In genomic region chr7:106083717-106084116, GRCh38 we compare ENCODE assay signal across 22 cellular contexts.
"Had no signal": no experiment of that assay in that cellular context is flagged by ENCODE, and none has a peak within 500 bp of the region (broad histone marks: within the 10 kb centered on the region; RNA-seq: fewer than 3 reads in every experiment).

No MANE protein-coding gene starts in this region.

- H3K4me3 ChIP-seq: ascending aorta, breast epithelium, coronary artery, left lung, mucosa of descending colon, ovary, psoas muscle, right lobe of liver, tibial artery had no signal

- H3K27me3 ChIP-seq: ascending aorta, breast epithelium, left lung, ovary, right lobe of liver, tibial artery had no signal

- H3K27ac Mint-ChIP-seq: activated naive CD4-positive, alpha-beta T cell treated with anti-CD3 and anti-CD28 coated beads, Interleukin-2, amount 10 ng/mL, durations not matched to agents 7 days and 5 days had no signal

- H3K9me3 ChIP-seq: ascending aorta, breast epithelium, left lung, mucosa of descending colon, ovary, psoas muscle, right lobe of liver, tibial artery had no signal

- H3K9me3 Mint-ChIP-seq: activated naive CD4-positive, alpha-beta T cell treated with anti-CD3 and anti-CD28 coated beads, Interleukin-2, amount 10 ng/mL, durations not matched to agents 7 days and 5 days had no signal

- H3K36me3 ChIP-seq: breast epithelium, ovary, right lobe of liver had no signal

- H3K27me3 Mint-ChIP-seq: activated naive CD4-positive, alpha-beta T cell treated with anti-CD3 and anti-CD28 coated beads, Interleukin-2, amount 10 ng/mL, durations not matched to agents 7 days and 5 days had no signal

- DNase-seq: activated CD8-positive, alpha-beta memory T cell treated with anti-CD3 and anti-CD28 coated beads for 24 hours; activated CD8-positive, alpha-beta memory T cell treated with anti-CD3 and anti-CD28 coated beads, Interleukin-2, amount 50 U/mL, for 48 hours; activated effector memory CD4-positive, alpha-beta T cell treated with Interleukin-2 at 50 U/mL for 16 hours; activated naive CD4-positive, alpha-beta T cell treated with anti-CD3 and anti-CD28 coated beads, Interleukin-2, amount 10 ng/mL, durations not matched to agents 7 days and 5 days; activated T-cell treated with anti-CD3 and anti-CD28 coated beads, Interleukin-2, amount 50 U/mL, for 48 hours; kidney; left lung; mesenchymal stem cell; mucosa of descending colon; naive thymus-derived CD4-positive, alpha-beta T cell; ovary; psoas muscle; right lobe of liver; small intestine; stimulated activated CD4-positive, alpha-beta T cell treated with anti-CD3 and anti-CD28 coated beads, Interleukin-4, amount 100 ng/mL, for 1 hour; substantia nigra; T-helper 2 cell; tibial artery had no signal

- H3K4me3 Mint-ChIP-seq: activated naive CD4-positive, alpha-beta T cell treated with anti-CD3 and anti-CD28 coated beads, Interleukin-2, amount 10 ng/mL, durations not matched to agents 7 days and 5 days; naive thymus-derived CD4-positive, alpha-beta T cell had no signal

- H3K4me1 ChIP-seq: ascending aorta, breast epithelium, right lobe of liver, tibial artery had no signal

- ATAC-seq: left lung; mucosa of descending colon; naive thymus-derived CD4-positive, alpha-beta T cell; psoas muscle; right lobe of liver had no signal

- H3K27ac ChIP-seq: ascending aorta, breast epithelium, coronary artery, left lung, ovary, psoas muscle, right lobe of liver, tibial artery, VCaP had no signal
